In genomic region chr11:76787911-76788596, GRCh38 we compare ENCODE assay signal across 11 cellular contexts. TPM values are rescaled to one million over a fixed set of nuclear protein-coding genes. Genes with fewer than 3 reads are reported as not detected.
A peak's percentile ranks its signal among the peaks of the same experiment; 100 is the strongest.
DNase-seq lines count a peak whose midpoint lies in the region; ATAC-seq and TF ChIP-seq lines count a peak whose summit lies in the region.
"Had no signal": no experiment of that assay in that cellular context is flagged by ENCODE, and none has a peak within 500 bp of the region (broad histone marks: within the 10 kb centered on the region; RNA-seq: fewer than 3 reads in every experiment).

No MANE protein-coding gene starts in this region.

- no peak overlapping the region for H3K27ac ChIP-seq in effector memory CD4-positive, alpha-beta T cell (ENCODE audit: insufficient read depth, low read length, poor library complexity, severe bottlenecking)

- no peaks in the 10 kb centered on the region for H3K9me3 Mint-ChIP-seq in natural killer cell treated with Interleukin-12 subunit alpha and Interleukin-12 subunit beta and Interleukin-15 and Interleukin-18, amount 100 ng/mL, for 72 hours
- H3K9me3 Mint-ChIP-seq in natural killer cell: no peaks in the 10 kb centered on the region
- H3K9me3 Mint-ChIP-seq: activated naive CD8-positive, alpha-beta T cell treated with anti-CD3 and anti-CD28 coated beads for 36 hours had no signal

- no peaks in the 10 kb centered on the region for H3K36me3 Mint-ChIP-seq in natural killer cell treated with Interleukin-12 subunit alpha and Interleukin-12 subunit beta and Interleukin-15 and Interleukin-18, amount 100 ng/mL, for 72 hours
- no peaks in the 10 kb centered on the region for H3K36me3 Mint-ChIP-seq in natural killer cell
- H3K36me3 Mint-ChIP-seq: activated naive CD8-positive, alpha-beta T cell treated with anti-CD3 and anti-CD28 coated beads for 36 hours had no signal

- no peak overlapping the region for H3K4me3 Mint-ChIP-seq in natural killer cell treated with Interleukin-12 subunit alpha and Interleukin-12 subunit beta and Interleukin-15 and Interleukin-18, amount 100 ng/mL, for 72 hours
- no peak overlapping the region for H3K4me3 Mint-ChIP-seq in natural killer cell
- H3K4me3 Mint-ChIP-seq: activated naive CD8-positive, alpha-beta T cell treated with anti-CD3 and anti-CD28 coated beads for 36 hours; B cell had no signal

- H3K36me3 ChIP-seq in mucosa of descending colon (ENCODE audit: low read depth): no peaks in the 10 kb centered on the region
- H3K36me3 ChIP-seq in effector memory CD4-positive, alpha-beta T cell (ENCODE audit: control insufficient read depth, insufficient read depth, low read length): no peaks in the 10 kb centered on the region
- H3K36me3 ChIP-seq: heart right ventricle had no signal

- TF ChIP-seq CTCF in natural killer cell (IDR thresholded peaks at IDR 0.05) (no peak), mucosa of descending colon (IDR thresholded peaks at IDR 0.05) (no peak)

- no peaks in the 10 kb centered on the region for H3K4me1 Mint-ChIP-seq in natural killer cell treated with Interleukin-12 subunit alpha and Interleukin-12 subunit beta and Interleukin-15 and Interleukin-18, amount 100 ng/mL, for 72 hours (ENCODE audit: low read depth in 2 of 2)
- H3K4me1 Mint-ChIP-seq in natural killer cell: peaks cover 0 to under 1% of the 10 kb centered on the region in 2 donors

- H3K27me3 ChIP-seq in effector memory CD4-positive, alpha-beta T cell (replicated peaks; ENCODE audit: control insufficient read depth, insufficient read depth, low read length, poor library complexity, severe bottlenecking): peaks cover 15% of the 10 kb centered on the region

- ATAC-seq in natural killer cell treated with Interleukin-12 subunit alpha and Interleukin-12 subunit beta and Interleukin-15 and Interleukin-18, amount 100 ng/mL, for 72 hours: no peak
- ATAC-seq in natural killer cell: no peak
- ATAC-seq in mucosa of descending colon: peak; percentile 35
- no peak for ATAC-seq in GM18867 (IDR thresholded peaks at IDR 0.05; ENCODE audit: unreplicated experiment)

- H3K4me1 ChIP-seq in mucosa of descending colon (ENCODE audit: low read depth): peaks cover 26% of the 10 kb centered on the region
- peaks cover 10% of the 10 kb centered on the region for H3K4me1 ChIP-seq in effector memory CD4-positive, alpha-beta T cell (ENCODE audit: control insufficient read depth, insufficient read depth, low read length, poor library complexity, severe bottlenecking)

- intact Hi-C loops in natural killer cell (cut with micrococcal nuclease): no loop called here
- intact Hi-C loops in mucosa of descending colon (cut with DNase I, micrococcal nuclease): no loop called here

- no peak overlapping the region for H3K27ac Mint-ChIP-seq in natural killer cell treated with Interleukin-12 subunit alpha and Interleukin-12 subunit beta and Interleukin-15 and Interleukin-18, amount 100 ng/mL, for 72 hours
- no peak overlapping the region for H3K27ac Mint-ChIP-seq in natural killer cell
- H3K27ac Mint-ChIP-seq: activated naive CD8-positive, alpha-beta T cell treated with anti-CD3 and anti-CD28 coated beads for 36 hours; B cell had no signal

- peak; percentile 10 for DNase-seq in natural killer cell treated with Interleukin-12 subunit alpha and Interleukin-12 subunit beta and Interleukin-15 and Interleukin-18, amount 100 ng/mL, for 72 hours (ENCODE audit: low spot score)
- DNase-seq in natural killer cell (no peak), epidermal melanocyte (ENCODE audit: insufficient read length, low spot score) (peak; percentile 13), mucosa of descending colon (no peak), cerebellar nuclear complex (lab: John Stamatoyannopoulos, UW) (no peak)
- DNase-seq in effector memory CD4-positive, alpha-beta T cell: no peak
- DNase-seq in stimulated activated CD4-positive, alpha-beta T cell treated with anti-CD3 and anti-CD28 coated beads, Interleukin-4, amount 100 ng/mL, for 4 hours: no peak
- DNase-seq: activated naive CD8-positive, alpha-beta T cell treated with anti-CD3 and anti-CD28 coated beads for 36 hours; heart right ventricle had no signal

- H3K9me3 ChIP-seq in mucosa of descending colon: no peaks in the 10 kb centered on the region
- no peaks in the 10 kb centered on the region for H3K9me3 ChIP-seq in effector memory CD4-positive, alpha-beta T cell (ENCODE audit: control insufficient read depth, low read length)

- no peak overlapping the region for H3K4me3 ChIP-seq in mucosa of descending colon
- H3K4me3 ChIP-seq in effector memory CD4-positive, alpha-beta T cell (ENCODE audit: insufficient read depth, low read depth, low read length, poor library complexity, severe bottlenecking): no peak overlapping the region
- H3K4me3 ChIP-seq: heart right ventricle had no signal

- peaks cover 17 to 24% of the 10 kb centered on the region in 2 donors for H3K27me3 Mint-ChIP-seq in natural killer cell treated with Interleukin-12 subunit alpha and Interleukin-12 subunit beta and Interleukin-15 and Interleukin-18, amount 100 ng/mL, for 72 hours
- H3K27me3 Mint-ChIP-seq in natural killer cell (ENCODE audit: low read depth in 2 of 2): peaks cover 22 to 41% of the 10 kb centered on the region in 2 donors

RNA-seq across cellular contexts. Expression of gene TSKU, which starts 4.9 kb away (rescaled TPM):
- not detected for total RNA-seq in natural killer cell treated with Interleukin-12 subunit alpha and Interleukin-12 subunit beta and Interleukin-15 and Interleukin-18, amount 100 ng/mL, for 72 hours
- total RNA-seq in natural killer cell: not detected
- total RNA-seq in mucosa of descending colon: 10 to 100 TPM; 21.5 to 42.9 (median 41.8) TPM
- total RNA-seq: B cell had no signal

Comparison
In these comparisons a context has a peak if more than half of its experiments do, and no peak if none do; other contexts are left out.
1. DNase-seq: peak in natural killer cell treated with Interleukin-12 subunit alpha and Interleukin-12 subunit beta and Interleukin-15 and Interleukin-18, amount 100 ng/mL, for 72 hours (single experiment) and epidermal melanocyte (single experiment); none in natural killer cell (single experiment), mucosa of descending colon (0 of 3), cerebellar nuclear complex (0 of 2), effector memory CD4-positive, alpha-beta T cell (0 of 3) and stimulated activated CD4-positive, alpha-beta T cell treated with anti-CD3 and anti-CD28 coated beads, Interleukin-4, amount 100 ng/mL, for 4 hours (0 of 2).
2. RNA of gene TSKU, which starts 4.9 kb away (total RNA-seq): 21.5 to 42.9 TPM in mucosa of descending colon; not detected in natural killer cell treated with Interleukin-12 subunit alpha and Interleukin-12 subunit beta and Interleukin-15 and Interleukin-18, amount 100 ng/mL, for 72 hours and not detected in natural killer cell; every median in the first group is over 10 times any median in the second.